ENCODE assay signal across 16 cellular contexts in the genomic region with DNA sequence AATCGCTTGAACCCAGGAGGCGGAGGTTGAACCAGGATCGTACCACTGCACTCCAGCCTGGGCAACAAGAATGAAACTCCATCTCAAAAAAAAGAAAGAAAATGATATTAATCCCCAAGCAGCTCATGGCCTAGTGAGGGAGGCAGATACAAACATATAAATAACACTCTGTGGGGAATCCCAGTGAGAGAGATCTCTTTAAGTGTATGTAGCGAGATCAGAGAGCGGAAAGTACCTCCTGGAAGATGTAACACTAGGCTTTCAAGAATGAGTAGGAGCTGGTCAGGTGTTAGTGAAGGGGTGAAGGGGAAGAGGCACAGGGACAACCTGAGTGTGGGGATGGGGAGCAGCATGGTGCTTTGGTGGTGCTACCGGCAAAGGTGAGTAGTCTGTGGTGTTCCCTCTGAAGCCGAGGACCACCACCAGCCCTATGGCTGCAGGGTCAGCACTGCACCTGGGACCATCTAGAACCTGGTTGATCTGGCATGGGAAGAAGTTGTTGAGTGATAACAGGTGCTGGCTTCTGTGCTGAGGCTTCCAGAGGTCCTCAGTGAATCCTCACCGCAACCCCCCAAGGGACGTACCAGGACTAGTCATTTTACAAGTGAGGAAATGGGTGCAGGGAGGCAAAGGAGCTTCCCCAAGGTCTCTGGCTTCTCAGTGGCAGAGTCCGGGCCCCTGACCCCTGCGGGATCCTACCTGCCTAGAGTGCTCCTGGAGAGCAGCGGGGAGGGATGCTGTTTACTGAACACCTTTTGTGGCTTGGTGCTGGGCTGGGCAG.
A peak's percentile ranks its signal among the peaks of the same experiment; 100 is the strongest.
DNase-seq lines count a peak whose midpoint lies in the region; ATAC-seq and TF ChIP-seq lines count a peak whose summit lies in the region.
"Had no signal": no experiment of that assay in that cellular context is flagged by ENCODE, and none has a peak within 500 bp of the region (broad histone marks: within the 10 kb centered on the region; RNA-seq: fewer than 3 reads in every experiment).

No MANE protein-coding gene starts in this region.

- DNase-seq in right atrium auricular region (ENCODE audit: low spot score) (peak; percentile 30), Right ventricle myocardium inferior (ENCODE audit: missing footprints) (no peak), mesenchymal stem cell (peak; percentile 50), caudate nucleus (lab: John Stamatoyannopoulos, UW) (no peak), natural killer cell (no peak), NCI-H2171 treated with DMSO at 0.1 percent for 48 hours (lab: John Stamatoyannopoulos, UW) (no peak), glomerular visceral epithelial cell (ENCODE audit: extremely low spot score) (no peak)
- DNase-seq: activated CD4-positive, CD25-positive, alpha-beta regulatory T cell; anterior cingulate cortex; Calu3; MM.1S; NCI-H2029; substantia nigra had no signal

- no peak overlapping the region for H3K14ac ChIP-seq in mesenchymal stem cell (ENCODE audit: low read length in 2 of 2)

- no peak overlapping the region for H2AFZ ChIP-seq in mesenchymal stem cell (ENCODE audit: low read depth, low read length)
- H2AFZ ChIP-seq: GM23338 had no signal

- H3K4me1 Mint-ChIP-seq in activated T-helper 17 cell treated with anti-CD3 and anti-CD28 coated beads, Interleukin-2, amount 50 U/mL, for 72 hours = no peaks in the 10 kb centered on the region
- no peaks in the 10 kb centered on the region for H3K4me1 Mint-ChIP-seq in natural killer cell
- H3K4me1 Mint-ChIP-seq: T-cell had no signal

- H3K9me3 Mint-ChIP-seq in activated T-helper 17 cell treated with anti-CD3 and anti-CD28 coated beads, Interleukin-2, amount 50 U/mL, for 72 hours = peaks cover 11% of the 10 kb centered on the region
- H3K9me3 Mint-ChIP-seq in natural killer cell = peaks cover 0 to 2% of the 10 kb centered on the region in 2 donors

- ATAC-seq in Right ventricle myocardium inferior (no peak), natural killer cell (no peak)
- ATAC-seq in activated T-helper 17 cell treated with anti-CD3 and anti-CD28 coated beads, Interleukin-2, amount 50 U/mL, for 72 hours (replicated peaks) = peak; percentile 38
- ATAC-seq: GM23338, T-cell had no signal

- H3K9ac ChIP-seq in mesenchymal stem cell (ENCODE audit: low read length) = no peak overlapping the region

- H3K27me3 ChIP-seq in right atrium auricular region (no peaks in the 10 kb centered on the region), mesenchymal stem cell (ENCODE audit: control insufficient read depth in 1 of 2, insufficient read depth in 1 of 2, low read length in 2 of 2) (peaks cover 0 to under 1% of the 10 kb centered on the region in 2 experiments)

- H4K8ac ChIP-seq in mesenchymal stem cell (ENCODE audit: low read length) = no peak overlapping the region

- no peak overlapping the region for H3K4me2 ChIP-seq in mesenchymal stem cell (ENCODE audit: low read length, poor library complexity, severe bottlenecking)
- H3K4me2 ChIP-seq: GM23338 had no signal

- H2BK12ac ChIP-seq in mesenchymal stem cell (ENCODE audit: low read length in 2 of 2) = no peak overlapping the region

- H3K9me3 ChIP-seq in right atrium auricular region = peaks cover 0 to 11% of the 10 kb centered on the region in 2 donors
- peaks cover 12% of the 10 kb centered on the region for H3K9me3 ChIP-seq in mesenchymal stem cell (ENCODE audit: control insufficient read depth, low read length)

- H3K4me3 ChIP-seq in right atrium auricular region = no peak overlapping the region
- H3K4me3 ChIP-seq in mesenchymal stem cell (ENCODE audit: insufficient read depth in 1 of 2, low read depth in 1 of 2, low read length in 2 of 2) = no peak overlapping the region
- H3K4me3 ChIP-seq: GM23338 had no signal

- H2AK5ac ChIP-seq in mesenchymal stem cell (ENCODE audit: low read length, severe bottlenecking) = peak overlapping the region; percentile 49

- H3K23ac ChIP-seq in mesenchymal stem cell (ENCODE audit: low read length in 2 of 2) = no peak overlapping the region

- H3K27ac ChIP-seq in right atrium auricular region = no peak overlapping the region
- H3K27ac ChIP-seq in mesenchymal stem cell (ENCODE audit: low read length, poor library complexity, severe bottlenecking) = no peak overlapping the region
- no peak overlapping the region for H3K27ac ChIP-seq in caudate nucleus (ENCODE audit: low read depth, low read length)

- intact Hi-C loops in Right ventricle myocardium inferior (cut with DNase I) (no loop called here), natural killer cell (cut with micrococcal nuclease) (no loop called here)

- no peak overlapping the region for H4K91ac ChIP-seq in mesenchymal stem cell (ENCODE audit: low read length)

- no peaks in the 10 kb centered on the region for H3K79me1 ChIP-seq in mesenchymal stem cell (replicated peaks; ENCODE audit: low read length, poor library complexity, severe bottlenecking)

- H2BK15ac ChIP-seq in mesenchymal stem cell (ENCODE audit: low read depth, poor library complexity, severe bottlenecking) = no peak overlapping the region

- H3K27ac Mint-ChIP-seq in activated T-helper 17 cell treated with anti-CD3 and anti-CD28 coated beads, Interleukin-2, amount 50 U/mL, for 72 hours = no peak overlapping the region
- no peak overlapping the region for H3K27ac Mint-ChIP-seq in natural killer cell
- H3K27ac Mint-ChIP-seq: GM23338, T-cell had no signal

- no peaks in the 10 kb centered on the region for H3K4me1 ChIP-seq in right atrium auricular region
- peaks cover 17% of the 10 kb centered on the region for H3K4me1 ChIP-seq in mesenchymal stem cell (ENCODE audit: control insufficient read depth, insufficient read depth, low read depth, low read length)

- H3K36me3 Mint-ChIP-seq in activated T-helper 17 cell treated with anti-CD3 and anti-CD28 coated beads, Interleukin-2, amount 50 U/mL, for 72 hours (ENCODE audit: low read depth) = no peaks in the 10 kb centered on the region
- no peaks in the 10 kb centered on the region for H3K36me3 Mint-ChIP-seq in natural killer cell
- H3K36me3 Mint-ChIP-seq: T-cell had no signal

- H3K36me3 ChIP-seq in right atrium auricular region = no peaks in the 10 kb centered on the region
- H3K36me3 ChIP-seq in mesenchymal stem cell (ENCODE audit: control insufficient read depth in 1 of 2, insufficient read depth in 2 of 2, low read depth in 1 of 2, low read length in 2 of 2) = no peaks in the 10 kb centered on the region

- H2BK120ac ChIP-seq in mesenchymal stem cell (ENCODE audit: low read depth, low read length) = no peak overlapping the region

- H3K27me3 Mint-ChIP-seq in activated T-helper 17 cell treated with anti-CD3 and anti-CD28 coated beads, Interleukin-2, amount 50 U/mL, for 72 hours = peaks cover 23% of the 10 kb centered on the region
- H3K27me3 Mint-ChIP-seq in natural killer cell (ENCODE audit: low read depth in 2 of 2) = peaks cover 22 to 47% of the 10 kb centered on the region in 2 donors

- no peak overlapping the region for H2BK5ac ChIP-seq in mesenchymal stem cell (ENCODE audit: low read depth, low read length, poor library complexity, severe bottlenecking)

- no peak overlapping the region for H3K18ac ChIP-seq in mesenchymal stem cell (ENCODE audit: low read depth in 1 of 2, low read length in 2 of 2)

- WGBS in mesenchymal stem cell = 98% methylated on average over 10 of the region's 12 CpGs

- TF ChIP-seq CTCF in right atrium auricular region (IDR thresholded peaks at IDR 0.05) (no peak), natural killer cell (IDR thresholded peaks at IDR 0.05) (no peak)

- H3K4me3 Mint-ChIP-seq in activated T-helper 17 cell treated with anti-CD3 and anti-CD28 coated beads, Interleukin-2, amount 50 U/mL, for 72 hours = no peak overlapping the region
- no peak overlapping the region for H3K4me3 Mint-ChIP-seq in natural killer cell
- H3K4me3 Mint-ChIP-seq: GM23338, T-cell had no signal

- no peak overlapping the region for H3K4ac ChIP-seq in mesenchymal stem cell (ENCODE audit: low read depth in 1 of 2, low read length in 2 of 2)

Comparison
In these comparisons a context has a peak if more than half of its experiments do, and no peak if none do; other contexts are left out.
1. DNase-seq: peak in right atrium auricular region (single experiment) and mesenchymal stem cell (single experiment); none in Right ventricle myocardium inferior (single experiment), caudate nucleus (0 of 61), natural killer cell (single experiment), NCI-H2171 treated with DMSO at 0.1 percent for 48 hours (single experiment) and glomerular visceral epithelial cell (single experiment).